In the genomic region with DNA sequence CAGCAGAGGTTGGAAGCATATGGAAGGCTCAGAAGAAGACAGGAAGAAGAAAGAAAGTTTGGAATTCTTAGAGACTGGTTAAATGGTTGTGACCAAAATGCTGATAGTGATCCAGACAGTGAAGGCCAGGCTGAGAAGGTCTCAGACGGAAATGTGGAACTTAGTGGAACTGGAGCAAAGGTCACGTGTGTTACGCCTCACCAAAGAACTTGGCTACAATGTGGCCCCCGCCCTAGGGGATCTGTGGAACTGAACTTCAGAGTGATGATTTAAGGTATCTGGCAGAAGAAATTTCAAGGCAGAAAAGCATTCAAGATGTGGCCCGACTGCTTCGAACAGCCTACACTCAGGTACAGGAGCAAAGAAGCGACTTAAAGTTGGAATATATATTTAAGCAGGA, we compare ENCODE assay signal across 34 cellular contexts.
DNase-seq lines count a peak whose midpoint lies in the region; ATAC-seq, FAIRE-seq and TF ChIP-seq lines count a peak whose summit lies in the region.
"Had no signal": no experiment of that assay in that cellular context is flagged by ENCODE, and none has a peak within 500 bp of the region (broad histone marks: within the 10 kb centered on the region; RNA-seq: fewer than 3 reads in every experiment).

No MANE protein-coding gene starts in this region.

- H3K4me1 Mint-ChIP-seq in stimulated activated effector memory CD8-positive, alpha-beta T cell treated with anti-CD3 and anti-CD28 coated beads, Interleukin-12 subunit alpha, Interleukin-12 subunit beta, amount 100 ng/mL, for 72 hours = peaks cover 53% of the 10 kb centered on the region

- intact Hi-C loops in adrenal gland (cut with DNase I) (no loop called here), right cardiac atrium (cut with DNase I) (no loop called here)

- no peaks in the 10 kb centered on the region for H3K36me3 ChIP-seq in adrenal gland (replicated peaks in 1 of 2)
- H3K36me3 ChIP-seq: brain microvascular endothelial cell had no signal

- DNase-seq in NOMO-1 (lab: John Stamatoyannopoulos, UW; ENCODE audit: unreplicated experiment in 2 of 2) (peak; percentile 4 to 24), NOMO-1 treated with dmso at 0.1 percent for 144 hours (lab: John Stamatoyannopoulos, UW; ENCODE audit: unreplicated experiment) (no peak), adrenal gland (peak in 6 of 7 donors; percentile 34 to 66 (median 50)), right cardiac atrium (peak in 2 of 3 donors; percentile 56 to 63), NCI-H1105 (lab: John Stamatoyannopoulos, UW) (no peak), HTR-8/SVneo (ENCODE audit: insufficient read length, low spot score) (no peak)
- DNase-seq in stimulated activated effector memory CD8-positive, alpha-beta T cell treated with anti-CD3 and anti-CD28 coated beads, Interleukin-12 subunit alpha, Interleukin-12 subunit beta, amount 100 ng/mL, for 72 hours (ENCODE audit: low spot score in 2 of 2) = no peak
- DNase-seq: activated CD4-positive, alpha-beta memory T cell treated with anti-CD3 and anti-CD28 coated beads, Interleukin-2, amount 10 ng/mL, durations not matched to agents 7 days and 5 days; activated CD4-positive, CD25-positive, alpha-beta regulatory T cell treated with anti-CD3 and anti-CD28 coated beads, Interleukin-2, amount 50 U/mL, for 72 hours; activated CD8-positive, alpha-beta memory T cell treated with anti-CD3 and anti-CD28 coated beads, Interleukin-2, amount 50 U/mL, for 48 hours; activated naive CD4-positive, alpha-beta T cell treated with Interleukin-2 at 50 U/mL for 16 hours; amygdala; brain microvascular endothelial cell; Calu3; DMS79 treated with DMSO at 0.1 percent for 48 hours; GDM1; left colon; mesendoderm; NCI-H1092 treated with DMSO at 0.1 percent for 48 hours; NCI-H187; NCI-H2171 treated with DMSO at 0.1 percent for 48 hours; NCI-H510A; PC-3; posterior cingulate gyrus; stimulated activated CD4-positive, alpha-beta T cell treated with anti-CD3 and anti-CD28 coated beads, Interleukin-15, amount 100 ng/mL, for 24 hours; stimulated activated CD4-positive, alpha-beta T cell treated with anti-CD3 and anti-CD28 coated beads, Interleukin-4, amount 100 ng/mL, for 4 hours had no signal

- peak overlapping the region in 2 of 5 donors; percentile 31 to 53 for H3K27ac ChIP-seq in adrenal gland
- H3K27ac ChIP-seq in right cardiac atrium (ENCODE audit: low read length) = no peak overlapping the region
- H3K27ac ChIP-seq: 22Rv1, brain microvascular endothelial cell, C4-2B had no signal

- no peak for TF ChIP-seq CTCF in adrenal gland (IDR thresholded peaks at IDR 0.05)

- H3K4me3 ChIP-seq in adrenal gland (no peak overlapping the region), right cardiac atrium (ENCODE audit: low read length) (no peak overlapping the region)

- H3K4me1 ChIP-seq in adrenal gland (replicated peaks in 1 of 2) = peaks cover 8 to 30% of the 10 kb centered on the region in 2 donors
- peaks cover 19% of the 10 kb centered on the region for H3K4me1 ChIP-seq in right cardiac atrium (ENCODE audit: control insufficient read depth, insufficient read depth, low read length)

- no peaks in the 10 kb centered on the region for H3K36me3 Mint-ChIP-seq in stimulated activated effector memory CD8-positive, alpha-beta T cell treated with anti-CD3 and anti-CD28 coated beads, Interleukin-12 subunit alpha, Interleukin-12 subunit beta, amount 100 ng/mL, for 72 hours

- FAIRE-seq in HTR-8/SVneo (lab: Jason Lieb, UNC) = no peak

- 56 to 63% (median 62%) methylated on average over 7 of the region's 7 CpGs for WGBS in adrenal gland, 4 donors
- 69% methylated on average over 7 of the region's 7 CpGs for WGBS in right cardiac atrium

- no peak for TF ChIP-seq POLR2A in adrenal gland (IDR thresholded peaks at IDR 0.05)

- no peaks in the 10 kb centered on the region for H3K27me3 ChIP-seq in adrenal gland
- no peaks in the 10 kb centered on the region for H3K27me3 ChIP-seq in right cardiac atrium (ENCODE audit: control insufficient read depth, insufficient read depth)
- H3K27me3 ChIP-seq: brain microvascular endothelial cell had no signal

- H3K27ac Mint-ChIP-seq in stimulated activated effector memory CD8-positive, alpha-beta T cell treated with anti-CD3 and anti-CD28 coated beads, Interleukin-12 subunit alpha, Interleukin-12 subunit beta, amount 100 ng/mL, for 72 hours = peak overlapping the region; percentile 0
- H3K27ac Mint-ChIP-seq: activated CD4-positive, alpha-beta memory T cell treated with anti-CD3 and anti-CD28 coated beads, Interleukin-2, amount 10 ng/mL, durations not matched to agents 7 days and 5 days; activated T-helper 1 cell treated with anti-CD3 and anti-CD28 coated beads, Interleukin-12 subunit alpha, Interleukin-12 subunit beta, Interleukin-2, Interleukin-4 antibody, amounts not matched to agents 30 ng/mL and 10 ng/mL and 1 ng/mL, durations not matched to agents 14 hours and 24 hours and 36 hours; T-helper 1 cell treated with Interleukin-12 subunit alpha and Interleukin-12 subunit beta and Interleukin-4 antibody, amounts not matched to agents 30 μg/mL and 1 μg/mL, for 36 hours; type B pancreatic cell had no signal

- H3K9me3 ChIP-seq in adrenal gland (replicated peaks in 1 of 3) = no peaks in the 10 kb centered on the region
- H3K9me3 ChIP-seq in right cardiac atrium (ENCODE audit: control insufficient read depth, low read length) = no peaks in the 10 kb centered on the region

- H3K9me3 Mint-ChIP-seq in stimulated activated effector memory CD8-positive, alpha-beta T cell treated with anti-CD3 and anti-CD28 coated beads, Interleukin-12 subunit alpha, Interleukin-12 subunit beta, amount 100 ng/mL, for 72 hours = no peaks in the 10 kb centered on the region
- H3K9me3 Mint-ChIP-seq: activated CD4-positive, alpha-beta memory T cell treated with anti-CD3 and anti-CD28 coated beads, Interleukin-2, amount 10 ng/mL, durations not matched to agents 7 days and 5 days; activated T-helper 1 cell treated with anti-CD3 and anti-CD28 coated beads, Interleukin-12 subunit alpha, Interleukin-12 subunit beta, Interleukin-2, Interleukin-4 antibody, amounts not matched to agents 30 ng/mL and 10 ng/mL and 1 ng/mL, durations not matched to agents 14 hours and 24 hours and 36 hours; T-helper 1 cell treated with Interleukin-12 subunit alpha and Interleukin-12 subunit beta and Interleukin-4 antibody, amounts not matched to agents 30 μg/mL and 1 μg/mL, for 36 hours had no signal

- ATAC-seq in right cardiac atrium (peak; percentile 37 to 47), HG02588 (IDR thresholded peaks at IDR 0.05; ENCODE audit: unreplicated experiment) (no peak)
- no peak for ATAC-seq in stimulated activated effector memory CD8-positive, alpha-beta T cell treated with anti-CD3 and anti-CD28 coated beads, Interleukin-12 subunit alpha, Interleukin-12 subunit beta, amount 100 ng/mL, for 72 hours
- ATAC-seq: left colon, PC-3, SK-N-SH treated with all-trans-retinoic acid at 6 μM for 48 hours had no signal

- H3K4me3 Mint-ChIP-seq in stimulated activated effector memory CD8-positive, alpha-beta T cell treated with anti-CD3 and anti-CD28 coated beads, Interleukin-12 subunit alpha, Interleukin-12 subunit beta, amount 100 ng/mL, for 72 hours = no peak overlapping the region
- H3K4me3 Mint-ChIP-seq: activated CD4-positive, alpha-beta memory T cell treated with anti-CD3 and anti-CD28 coated beads, Interleukin-2, amount 10 ng/mL, durations not matched to agents 7 days and 5 days; activated T-helper 1 cell treated with anti-CD3 and anti-CD28 coated beads, Interleukin-12 subunit alpha, Interleukin-12 subunit beta, Interleukin-2, Interleukin-4 antibody, amounts not matched to agents 30 ng/mL and 10 ng/mL and 1 ng/mL, durations not matched to agents 14 hours and 24 hours and 36 hours; neural crest cell; T-helper 1 cell treated with Interleukin-12 subunit alpha and Interleukin-12 subunit beta and Interleukin-4 antibody, amounts not matched to agents 30 μg/mL and 1 μg/mL, for 36 hours; type B pancreatic cell had no signal

Comparison
In these comparisons a context has a peak if more than half of its experiments do, and no peak if none do; other contexts are left out.
1. DNase-seq: peak in NOMO-1 (2 of 2), adrenal gland (6 of 7) and right cardiac atrium (2 of 3); none in NOMO-1 treated with dmso at 0.1 percent for 144 hours (single experiment), stimulated activated effector memory CD8-positive, alpha-beta T cell treated with anti-CD3 and anti-CD28 coated beads, Interleukin-12 subunit alpha, Interleukin-12 subunit beta, amount 100 ng/mL, for 72 hours (0 of 2), NCI-H1105 (single experiment) and HTR-8/SVneo (single experiment).
2. ATAC-seq: peak in right cardiac atrium (2 of 2); none in stimulated activated effector memory CD8-positive, alpha-beta T cell treated with anti-CD3 and anti-CD28 coated beads, Interleukin-12 subunit alpha, Interleukin-12 subunit beta, amount 100 ng/mL, for 72 hours (single experiment) and HG02588 (single experiment).